In the genomic region with DNA sequence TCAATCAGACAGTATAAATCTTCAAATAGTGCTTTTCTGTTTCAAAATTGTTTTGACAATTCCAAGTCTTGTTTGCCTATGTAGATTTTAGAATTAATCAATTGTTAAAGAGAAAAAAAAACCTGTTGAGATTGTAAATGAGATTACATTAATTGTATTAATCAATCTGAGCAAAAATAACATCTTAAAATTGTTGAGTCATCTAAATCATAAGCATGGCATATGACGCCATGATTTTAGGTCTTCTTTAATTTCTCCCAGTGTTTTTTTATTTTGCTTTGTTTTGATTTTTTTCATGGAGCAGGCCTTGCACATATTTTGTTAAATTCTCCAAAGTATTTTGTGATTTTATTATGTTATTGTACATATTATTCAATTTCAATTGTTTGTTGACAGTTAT, we compare ENCODE assay signal across 26 cellular contexts.
"Had no signal": no experiment of that assay in that cellular context is flagged by ENCODE, and none has a peak within 500 bp of the region (broad histone marks: within the 10 kb centered on the region; RNA-seq: fewer than 3 reads in every experiment).

No MANE protein-coding gene starts in this region.

- H3K27ac Mint-ChIP-seq: dendritic cell treated with granulocyte-macrophage colony-stimulating factor and Interleukin-4, amounts not matched to agents 40 ng/mL and 50 ng/mL, for 4 days; effector memory CD8-positive, alpha-beta T cell; endodermal cell; immature natural killer cell; mesothelial cell of epicardium; naive B cell had no signal

- H3K36me3 Mint-ChIP-seq: immature natural killer cell, mesothelial cell of epicardium, naive B cell had no signal

- ATAC-seq: effector memory CD8-positive, alpha-beta T cell; esophagus mucosa; gastroesophageal sphincter; heart left ventricle; left cardiac atrium; left lung; left ventricle myocardium superior; lower lobe of right lung; mucosa of descending colon had no signal

- H3K4me2 ChIP-seq: hepatocyte had no signal

- H3K9me3 Mint-ChIP-seq: dendritic cell treated with granulocyte-macrophage colony-stimulating factor and Interleukin-4, amounts not matched to agents 40 ng/mL and 50 ng/mL, for 4 days; endodermal cell; mesothelial cell of epicardium; naive B cell had no signal

- H3K79me2 ChIP-seq: hepatocyte had no signal

- H3K4me1 ChIP-seq: colonic mucosa, esophagus squamous epithelium, gastroesophageal sphincter, heart left ventricle, left lung, lower lobe of right lung had no signal

- H3K4me3 Mint-ChIP-seq: dendritic cell treated with granulocyte-macrophage colony-stimulating factor and Interleukin-4, amounts not matched to agents 40 ng/mL and 50 ng/mL, for 4 days; effector memory CD8-positive, alpha-beta T cell; endodermal cell; immature natural killer cell; mesothelial cell of epicardium; naive B cell had no signal

- H3K27ac ChIP-seq: colonic mucosa, epithelial cell of prostate, esophagus squamous epithelium, gastroesophageal sphincter, heart left ventricle, hepatocyte, left lung, lower lobe of right lung had no signal

- H3K36me3 ChIP-seq: colonic mucosa, esophagus squamous epithelium, gastroesophageal sphincter, heart left ventricle, left lung, lower lobe of right lung had no signal

- H2AFZ ChIP-seq: hepatocyte had no signal

- H3K4me1 Mint-ChIP-seq: endodermal cell, immature natural killer cell, naive B cell had no signal

- H3K27me3 Mint-ChIP-seq: dendritic cell treated with granulocyte-macrophage colony-stimulating factor and Interleukin-4, amounts not matched to agents 40 ng/mL and 50 ng/mL, for 4 days; effector memory CD8-positive, alpha-beta T cell; naive B cell had no signal

- H3K4me3 ChIP-seq: colonic mucosa, esophagus squamous epithelium, gastroesophageal sphincter, heart left ventricle, hepatocyte, left lung, lower lobe of right lung, mucosa of descending colon had no signal

- H3K9me3 ChIP-seq: colonic mucosa, esophagus squamous epithelium, gastroesophageal sphincter, heart left ventricle, left lung, lower lobe of right lung, mucosa of descending colon had no signal

- H3K27me3 ChIP-seq: colonic mucosa, esophagus squamous epithelium, gastroesophageal sphincter, heart left ventricle, hepatocyte, left lung had no signal

- DNase-seq: colonic mucosa; cortex of kidney; effector CD8-positive, alpha-beta T cell; effector memory CD8-positive, alpha-beta T cell; endodermal cell; erythroblast; esophagus squamous epithelium; foreskin fibroblast; foreskin melanocyte; heart left ventricle; hypothalamus; immature natural killer cell; islet precursor cell; left cardiac atrium; left lung; left ventricle myocardium superior; lower lobe of right lung; mesenchymal stem cell; mucosa of descending colon; naive B cell had no signal
